Comparison of ENCODE assay signal across 28 cellular contexts in genomic region chr10:60795465-60796202, GRCh38.
"Had no signal": no experiment of that assay in that cellular context is flagged by ENCODE, and none has a peak within 500 bp of the region (broad histone marks: within the 10 kb centered on the region; RNA-seq: fewer than 3 reads in every experiment).

No MANE protein-coding gene starts in this region.

- H3K4me3 ChIP-seq: left lung, lower lobe of right lung, neural progenitor cell, ovary, sigmoid colon, spleen, suprapubic skin, thoracic aorta, tibial artery, uterus had no signal

- H3K27me3 ChIP-seq: left lung, neural progenitor cell, neutrophil, ovary, sigmoid colon, spleen, suprapubic skin, tibial artery, uterus had no signal

- H3K9me3 ChIP-seq: left lung, lower lobe of right lung, neutrophil, ovary, sigmoid colon, spleen, suprapubic skin, thoracic aorta, tibial artery, uterus had no signal

- H3K27ac ChIP-seq: left lung, lower lobe of right lung, neutrophil, ovary, sigmoid colon, spleen, suprapubic skin, thoracic aorta, tibial artery had no signal

- ATAC-seq: left colon; left lung; lower lobe of right lung; natural killer cell; right cardiac atrium; stimulated activated effector memory CD8-positive, alpha-beta T cell treated with anti-CD3 and anti-CD28 coated beads, Interleukin-12 subunit alpha, Interleukin-12 subunit beta, amount 100 ng/mL, for 72 hours had no signal

- H3K9ac ChIP-seq: neural progenitor cell had no signal

- DNase-seq: hypothalamus; immature natural killer cell; kidney; left colon; left lung; lower lobe of right lung; mammary epithelial cell; mesenchymal stem cell; naive B cell; natural killer cell; nephron progenitor cell; occipital lobe; ovary; retina; right cardiac atrium; sigmoid colon; small intestine; spleen; stimulated activated CD4-positive, alpha-beta T cell treated with anti-CD3 and anti-CD28 coated beads, Interleukin-4, amount 100 ng/mL, for 24 hours; stimulated activated naive CD4-positive, alpha-beta T cell; tibial artery; uterus had no signal

- H3K4me1 ChIP-seq: left lung, lower lobe of right lung, neural progenitor cell, sigmoid colon, spleen, suprapubic skin, tibial artery had no signal

- H2AFZ ChIP-seq: neural progenitor cell had no signal

- H3K36me3 ChIP-seq: lower lobe of right lung, ovary, sigmoid colon, suprapubic skin, thoracic aorta, tibial artery, uterus had no signal

- FAIRE-seq: islet of Langerhans, kidney, small intestine had no signal

- H3K4me2 ChIP-seq: neural progenitor cell had no signal
